In the genomic region with DNA sequence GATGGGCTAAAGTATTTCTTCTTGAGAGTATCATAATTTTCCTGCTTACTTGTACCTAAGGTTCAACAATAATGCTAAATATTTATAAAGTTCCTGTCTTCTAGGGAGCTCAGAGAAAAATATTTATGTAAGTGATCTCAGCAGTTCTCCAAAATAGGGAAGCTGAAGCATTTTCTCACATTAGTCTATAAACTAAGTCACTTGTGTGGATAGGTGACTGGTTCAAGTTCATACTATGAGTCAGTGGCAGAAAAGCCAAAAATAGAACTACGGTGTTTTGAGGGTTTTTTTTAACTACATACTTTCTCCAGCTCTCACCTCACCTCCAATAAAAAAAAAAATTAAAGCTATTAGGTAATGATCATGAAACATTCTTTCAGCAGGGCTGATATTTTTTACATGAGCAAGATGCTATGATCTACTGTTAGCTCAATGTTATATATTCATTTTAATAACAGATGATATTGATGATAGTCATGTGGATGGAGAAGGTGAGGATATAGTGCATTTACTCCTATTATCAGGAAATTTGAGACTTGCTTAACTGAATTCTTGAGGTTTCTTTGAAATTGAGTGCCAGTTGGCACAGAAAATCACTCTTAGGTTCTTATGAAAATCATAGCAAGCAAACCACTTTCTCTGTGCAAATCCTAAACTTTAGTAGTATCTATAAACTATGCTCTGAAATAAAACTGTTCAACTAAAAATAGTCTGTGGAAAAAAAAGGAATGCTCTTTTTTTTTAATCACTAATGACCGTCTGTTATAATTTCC, we compare ENCODE assay signal across 10 cellular contexts. TPM values are rescaled to one million over a fixed set of nuclear protein-coding genes. Genes with fewer than 3 reads are reported as not detected.
DNase-seq lines count a peak whose midpoint lies in the region; ATAC-seq, FAIRE-seq and TF ChIP-seq lines count a peak whose summit lies in the region.
"Had no signal": no experiment of that assay in that cellular context is flagged by ENCODE, and none has a peak within 500 bp of the region (broad histone marks: within the 10 kb centered on the region; RNA-seq: fewer than 3 reads in every experiment).

No MANE protein-coding gene starts in this region.

- H3K36me3 ChIP-seq in bronchial epithelial cell (ENCODE audit: control insufficient read depth, insufficient read depth, low read length), result no peaks in the 10 kb centered on the region

- TF ChIP-seq POLR2A in GM12891 (IDR thresholded peaks at IDR 0.05; ENCODE audit: low read depth, low read length), result no peak

- no peak overlapping the region for H3K4me3 ChIP-seq in bronchial epithelial cell (ENCODE audit: low read depth, low read length)

- FAIRE-seq in GM12891 (lab: Jason Lieb, UNC) (peak; percentile 45), bronchial epithelial cell (lab: Jason Lieb, UNC) (no peak)

- peaks cover 19% of the 10 kb centered on the region for H3K27me3 ChIP-seq in bronchial epithelial cell (ENCODE audit: control insufficient read depth, insufficient read depth, low read length)

- TF ChIP-seq CTCF in bronchial epithelial cell (IDR thresholded peaks at IDR 0.05; ENCODE audit: insufficient read depth, low read length, severe bottlenecking), result no peak

- DNase-seq in GM12891 (ENCODE audit: insufficient read length, low spot score), result no peak
- peak; percentile 59 for DNase-seq in bronchial epithelial cell (ENCODE audit: low read depth)
- no peak for DNase-seq in HuH-7.5 (ENCODE audit: low spot score)
- DNase-seq in DMS 273 treated with DMSO at 0.1 percent for 48 hours (lab: John Stamatoyannopoulos, UW), result no peak
- DNase-seq in cortex of kidney (lab: John Stamatoyannopoulos, UW), result no peak
- DNase-seq: activated naive CD8-positive, alpha-beta T cell treated with anti-CD3 and anti-CD28 coated beads, Interleukin-2, amount 10 ng/mL, durations not matched to agents 7 days and 5 days; stimulated activated CD4-positive, alpha-beta T cell treated with anti-CD3 and anti-CD28 coated beads, Interleukin-2, amount 100 ng/mL, for 24 hours had no signal

- ATAC-seq in GM21515 (IDR thresholded peaks at IDR 0.05; ENCODE audit: unreplicated experiment) (peak; percentile 44), HG03196 (IDR thresholded peaks at IDR 0.05; ENCODE audit: unreplicated experiment) (peak; percentile 61), GM19023 (IDR thresholded peaks at IDR 0.05; ENCODE audit: unreplicated experiment) (no peak)

TF ChIP-seq in GM12891, 5 proteins besides CTCF, POLR2A, EP300 and RAD21:
- TF ChIP-seq SPI1 (IDR thresholded peaks at IDR 0.05; ENCODE audit: low read depth, low read length), result 0 out of 2 replicates have a peak, but pooled peaks have one; percentile 47
- no peak for TF ChIP-seq PAX5 (IDR thresholded peaks at IDR 0.05; ENCODE audit: insufficient read depth, low read length, severe bottlenecking)

RNA-seq across cellular contexts. Expression of a gene that starts 4.1 kb away (rescaled TPM):
- 5.2 TPM for polyA plus RNA-seq in GM12891 (2012; ENCODE audit: low read depth, missing spikeins)
- total RNA-seq in bronchial epithelial cell, result 0.13 and 1.6 TPM in 2 replicates
- total RNA-seq: activated naive CD8-positive, alpha-beta T cell treated with anti-CD3 and anti-CD28 coated beads, Interleukin-2, amount 10 ng/mL, durations not matched to agents 7 days and 5 days had no signal
